8 cellular contexts compared by ENCODE assay signal in genomic region chr3:58471025-58471887, GRCh38. TPM values are rescaled to one million over a fixed set of nuclear protein-coding genes. Genes with fewer than 3 reads are reported as not detected.
DNase-seq lines count a peak whose midpoint lies in the region; ATAC-seq, FAIRE-seq and TF ChIP-seq lines count a peak whose summit lies in the region.

No MANE protein-coding gene starts in this region.

- no peak for TF ChIP-seq POLR2A in K562 (conservative IDR thresholded peaks at IDR 0.05)

- DNase-seq in DMS53 (lab: John Stamatoyannopoulos, UW) (peak; percentile 87), KG1 (lab: John Stamatoyannopoulos, UW) (peak; percentile 51), SHP77 (lab: John Stamatoyannopoulos, UW) (peak; percentile 88 to 91), K562 (ENCODE audit: extremely low read depth in 1 of 4, low spot score in 3 of 4) (peak; percentile 19 to 58 (median 39)), left lung (peak in 1 of 2 donors; percentile 62), epidermal melanocyte (ENCODE audit: insufficient read length, low spot score) (no peak), NCI-H446 treated with DMSO at 0.1 percent for 48 hours (lab: John Stamatoyannopoulos, UW) (no peak)

- TF ChIP-seq EP300 in K562 (IDR thresholded peaks at IDR 0.05; ENCODE audit: low read length) = peak; percentile 47

- H2AFZ ChIP-seq in K562 (ENCODE audit: low read depth, low read length) = no peak overlapping the region

- H3K4me3 ChIP-seq in K562 (no peak overlapping the region), left lung (no peak overlapping the region)

- no peak for FAIRE-seq in K562 (lab: Jason Lieb, UNC)

- ATAC-seq in K562 (peak; percentile 85), left lung (peak; percentile 96)
- peak; percentile 85 for ATAC-seq in stimulated activated memory B cell treated with anti-CD40 and anti-IgM and Interleukin-4, amounts not matched to agents 10 μg/mL and 1 μg/mL and 100 μg/mL, for 72 hours

- H3K9me3 ChIP-seq in K562 (replicated peaks; ENCODE audit: control insufficient read depth, insufficient read depth, low read depth, low read length) (no peaks in the 10 kb centered on the region), left lung (no peaks in the 10 kb centered on the region)

- no peak overlapping the region for H3K4me3 Mint-ChIP-seq in stimulated activated memory B cell treated with anti-CD40 and anti-IgM and Interleukin-4, amounts not matched to agents 10 μg/mL and 1 μg/mL and 100 μg/mL, for 72 hours

- no peak overlapping the region for H3K4me2 ChIP-seq in K562 (ENCODE audit: insufficient read depth, low read length)

- H3K9me3 Mint-ChIP-seq in stimulated activated memory B cell treated with anti-CD40 and anti-IgM and Interleukin-4, amounts not matched to agents 10 μg/mL and 1 μg/mL and 100 μg/mL, for 72 hours = no peaks in the 10 kb centered on the region

- no peaks in the 10 kb centered on the region for H3K79me2 ChIP-seq in K562 (ENCODE audit: control insufficient read depth, insufficient read depth, low read length)

- H3K36me3 ChIP-seq in K562 (ENCODE audit: control insufficient read depth, insufficient read depth, low read length) (no peaks in the 10 kb centered on the region), left lung (no peaks in the 10 kb centered on the region)

- in situ Hi-C loops in K562 (cut with MboI) = no loop called here

- H3K27ac Mint-ChIP-seq in stimulated activated memory B cell treated with anti-CD40 and anti-IgM and Interleukin-4, amounts not matched to agents 10 μg/mL and 1 μg/mL and 100 μg/mL, for 72 hours = peak overlapping the region; percentile 37

- WGBS in K562 (ENCODE audit: insufficient coverage, low coverage, missing lambda C conversion rate) = 22% methylated on average over 10 of the region's 10 CpGs

- no peak for TF ChIP-seq CTCF in K562 (IDR thresholded peaks at IDR 0.05 in 2 of 3, conservative IDR thresholded peaks at IDR 0.05 in 1 of 3; ENCODE audit: insufficient read depth in 2 of 3, low read depth in 1 of 3, low read length in 3 of 3)
- no peak for TF ChIP-seq CTCF in left lung (IDR thresholded peaks at IDR 0.05)

- H3K27ac ChIP-seq in K562 (ENCODE audit: extremely low read depth, low read depth, low read length) = no peak overlapping the region
- H3K27ac ChIP-seq in left lung = peak overlapping the region; percentile 10 to 73

- H3K36me3 Mint-ChIP-seq in stimulated activated memory B cell treated with anti-CD40 and anti-IgM and Interleukin-4, amounts not matched to agents 10 μg/mL and 1 μg/mL and 100 μg/mL, for 72 hours = no peaks in the 10 kb centered on the region

- BruUV-seq in K562 (replicated peaks; lab: Mats Ljungman, UMichigan) = no TSS peak

- no peaks in the 10 kb centered on the region for H4K20me1 ChIP-seq in K562 (replicated peaks; ENCODE audit: control insufficient read depth, insufficient read depth, low read length)

- no peaks in the 10 kb centered on the region for H3K27me3 Mint-ChIP-seq in stimulated activated memory B cell treated with anti-CD40 and anti-IgM and Interleukin-4, amounts not matched to agents 10 μg/mL and 1 μg/mL and 100 μg/mL, for 72 hours

- no peaks in the 10 kb centered on the region for H3K27me3 ChIP-seq in K562 (ENCODE audit: control insufficient read depth in 2 of 2, insufficient read depth in 2 of 2, low read length in 2 of 2)
- no peaks in the 10 kb centered on the region for H3K27me3 ChIP-seq in left lung

- CTCF ChIA-PET in K562 (lab: Yijun Ruan, JAX; ENCODE audit: low intra/inter-chr PET ratio) = no interaction called here

- POLR2A ChIA-PET in K562 (lab: Yijun Ruan, JAX) = interaction anchor here (0.9 to 1.2 kb wide), 3 partner anchors 13 to 65 kb away, joined by 3 to 4 read pairs (median 3); partner anchors contain the start of gene PDHB

- no peaks in the 10 kb centered on the region for H3K9me1 ChIP-seq in K562 (ENCODE audit: control insufficient read depth, insufficient read depth, low read length)

- no peak for TF ChIP-seq RAD21 in K562 (CRISPR knock-in tag; conservative IDR thresholded peaks at IDR 0.05 in 1 of 2, IDR thresholded peaks at IDR 0.05 in 1 of 2)

- intact Hi-C loops in K562 (cut with micrococcal nuclease) = no loop called here
- intact Hi-C loops in left lung (cut with DNase I) = no loop called here

- H3K4me1 ChIP-seq in K562 (replicated peaks in 1 of 2; ENCODE audit: control insufficient read depth in 2 of 2, insufficient read depth in 2 of 2, low read length in 2 of 2) (peaks cover 0 to 10% of the 10 kb centered on the region in 2 experiments; a peak in 4 of 5 replicates), left lung (peaks cover 0 to 42% of the 10 kb centered on the region in 2 donors)

- peaks cover 37% of the 10 kb centered on the region for H3K4me1 Mint-ChIP-seq in stimulated activated memory B cell treated with anti-CD40 and anti-IgM and Interleukin-4, amounts not matched to agents 10 μg/mL and 1 μg/mL and 100 μg/mL, for 72 hours

- H3K9ac ChIP-seq in K562 (ENCODE audit: insufficient read depth in 1 of 2, low read depth in 2 of 2, low read length in 2 of 2) = no peak overlapping the region

TF ChIP-seq in K562, 482 proteins besides CTCF, POLR2A, EP300 and RAD21 (continues in another document):
- no peak for TF ChIP-seq ZBTB12 (CRISPR knock-in tag; IDR thresholded peaks at IDR 0.05)
- TF ChIP-seq JUND (IDR thresholded peaks at IDR 0.05; ENCODE audit: borderline replicate concordance, low read depth, low read length) = peak; percentile 91
- peak; percentile 92; the same call in 2 of the 3 replicates for TF ChIP-seq JUND (tag; IDR thresholded peaks at IDR 0.05; ENCODE audit: borderline replicate concordance, low read depth, low read length)
- peak; percentile 84 for TF ChIP-seq MEIS2 (IDR thresholded peaks at IDR 0.05; ENCODE audit: partially characterized antibody)
- TF ChIP-seq ATF7 (IDR thresholded peaks at IDR 0.05) = peak; percentile 47; the same call in 1 of the 2 replicates
- TF ChIP-seq NR2C2 (CRISPR knock-in tag; IDR thresholded peaks at IDR 0.05) = no peak
- 0 out of 2 replicates have a peak, but pooled peaks have one; percentile 36 for TF ChIP-seq NR2C2 (tag; IDR thresholded peaks at IDR 0.05)
- peak; percentile 58 for TF ChIP-seq CBFA2T2 (conservative IDR thresholded peaks at IDR 0.05)
- TF ChIP-seq RB1 (IDR thresholded peaks at IDR 0.05; ENCODE audit: low read depth) = no peak
- TF ChIP-seq LEF1 (IDR thresholded peaks at IDR 0.05) = peak; percentile 65; the same call in 1 of the 2 replicates
- no peak for TF ChIP-seq MEF2A (IDR thresholded peaks at IDR 0.05; ENCODE audit: control insufficient read depth, low read depth, low read length)
- peak; percentile 51; the same call in 1 of the 2 replicates for TF ChIP-seq BHLHE40 (IDR thresholded peaks at IDR 0.05; ENCODE audit: low read length)
- TF ChIP-seq ZNF75A (CRISPR knock-in tag; IDR thresholded peaks at IDR 0.05) = no peak

RNA-seq across cellular contexts. Expression of gene KCTD6, which starts 20.6 kb away (rescaled TPM):
- total RNA-seq in K562 (2011; cell fraction: chromatin; rRNA removed; ENCODE audit: low replicate concordance) = 7.6 and 24.0 TPM in 2 replicates
- total RNA-seq in K562 (2011; cell fraction: nucleolus; rRNA removed) = 3.5 and 5.3 TPM in 2 replicates
- 7.4 and 11.0 TPM in 2 replicates for total RNA-seq in K562 (2011; cell fraction: nucleoplasm; rRNA removed)
- total RNA-seq in K562 (2014; rRNA removed) (2.1 and 4.4 TPM in 2 replicates), K562 (2014; rRNA removed; fragmentation: Illumina TruSeq; extraction: Trizol) (3.7 and 5.1 TPM in 2 replicates), K562 (2015; rRNA removed; fragmentation: Illumina TruSeq; extraction: Trizol) (5.2 and 5.3 TPM in 2 replicates), K562 (2021) (3.0 and 3.5 TPM in 2 replicates), left lung (10 to 100 TPM in 1 of 2 donors, 1 to 10 TPM in 1; 8.1 to 10.7 TPM)
- polyA plus RNA-seq in K562 (2011; rRNA removed) (5.0 and 5.1 TPM in 2 replicates), K562 (2014; fragmentation: Illumina TruSeq; extraction: Trizol) (4.2 and 5.9 TPM in 2 replicates), K562 (2014; fragmentation: Nextera tagmentation; extraction: Ambion mirVana) (1 to 10 TPM; 4.0 to 4.5 TPM), K562 (2014; rRNA removed) (3.9 and 5.3 TPM in 2 replicates)
- polyA plus RNA-seq in K562 (2011; cell fraction: cytosol; rRNA removed) = 2.4 and 3.2 TPM in 2 replicates
- polyA plus RNA-seq in K562 (2011; cell fraction: nucleus; rRNA removed) = 2.8 and 3.6 TPM in 2 replicates
- 2.8 and 3.2 TPM in 2 replicates for polyA plus RNA-seq in K562 (2012)
- polyA minus RNA-seq in K562 (2011; rRNA and poly(A)+ RNA removed) = 4.3 and 5.2 TPM in 2 replicates
- polyA minus RNA-seq in K562 (2011; cell fraction: cytosol; rRNA and poly(A)+ RNA removed) = 2.5 TPM in 1 of 2 replicates, not detected in the other
- 4.7 and 8.1 TPM in 2 replicates for polyA minus RNA-seq in K562 (2011; cell fraction: nucleus; rRNA and poly(A)+ RNA removed)

RNA-seq across cellular contexts. Expression of gene PDHB, which starts 37.6 kb away (rescaled TPM):
- total RNA-seq in K562 (2011; cell fraction: chromatin; rRNA removed; ENCODE audit: low replicate concordance) = 29.9 and 40.1 TPM in 2 replicates
- total RNA-seq in K562 (2011; cell fraction: nucleolus; rRNA removed) = 18.7 and 20.1 TPM in 2 replicates
- 26.5 and 29.7 TPM in 2 replicates for total RNA-seq in K562 (2011; cell fraction: nucleoplasm; rRNA removed)
- total RNA-seq in K562 (2014; rRNA removed) (57.7 and 123 TPM in 2 replicates), K562 (2014; rRNA removed; fragmentation: Illumina TruSeq; extraction: Trizol) (66.0 and 71.2 TPM in 2 replicates), K562 (2015; rRNA removed; fragmentation: Illumina TruSeq; extraction: Trizol) (55.6 and 58.6 TPM in 2 replicates), K562 (2021) (50.9 and 51.2 TPM in 2 replicates), left lung (10 to 100 TPM; 55.5 to 57.1 TPM)
- polyA plus RNA-seq in K562 (2011; rRNA removed) (68.6 and 85.2 TPM in 2 replicates), K562 (2014; fragmentation: Illumina TruSeq; extraction: Trizol) (54.3 and 58.0 TPM in 2 replicates), K562 (2014; fragmentation: Nextera tagmentation; extraction: Ambion mirVana) (100 to 1,000 TPM; 166 to 178 TPM), K562 (2014; rRNA removed) (90.0 and 131 TPM in 2 replicates)
- polyA plus RNA-seq in K562 (2011; cell fraction: cytosol; rRNA removed) = 28.3 and 45.0 TPM in 2 replicates
- polyA plus RNA-seq in K562 (2011; cell fraction: nucleus; rRNA removed) = 17.2 and 30.0 TPM in 2 replicates
- polyA plus RNA-seq in K562 (2012) = 32.5 and 57.0 TPM in 2 replicates
- 46.6 and 49.0 TPM in 2 replicates for polyA minus RNA-seq in K562 (2011; rRNA and poly(A)+ RNA removed)
- polyA minus RNA-seq in K562 (2011; cell fraction: cytosol; rRNA and poly(A)+ RNA removed) = 16.7 and 21.8 TPM in 2 replicates
- polyA minus RNA-seq in K562 (2011; cell fraction: nucleus; rRNA and poly(A)+ RNA removed) = 14.8 and 20.8 TPM in 2 replicates

Comparison
In these comparisons a context has a peak if more than half of its experiments do, and no peak if none do; other contexts are left out.
1. DNase-seq: peak in DMS53 (single experiment), KG1 (single experiment), SHP77 (2 of 2) and K562 (4 of 4); none in epidermal melanocyte (single experiment) and NCI-H446 treated with DMSO at 0.1 percent for 48 hours (single experiment).
2. Peak in every context shown above with its lines, with median percentiles within 50 percentile points of each other: ATAC-seq.